8 cellular contexts compared by ENCODE assay signal in genomic region chr13:31200636-31200970, GRCh38. TPM values are rescaled to one million over a fixed set of nuclear protein-coding genes. Genes with fewer than 3 reads are reported as not detected.
A peak's percentile ranks its signal among the peaks of the same experiment; 100 is the strongest.
DNase-seq lines count a peak whose midpoint lies in the region; ATAC-seq and TF ChIP-seq lines count a peak whose summit lies in the region.

No MANE protein-coding gene starts in this region.

- intact Hi-C loops in vagina (cut with DNase I): no loop called here

- TF ChIP-seq CTCF in NB4 (IDR thresholded peaks at IDR 0.05; ENCODE audit: low read depth, low read length): no peak
- TF ChIP-seq CTCF in foreskin fibroblast (IDR thresholded peaks at IDR 0.05; ENCODE audit: low read depth, low read length): no peak
- TF ChIP-seq CTCF in osteoblast (IDR thresholded peaks at IDR 0.05; ENCODE audit: extremely low read depth, low read depth, low read length): no peak
- no peak for TF ChIP-seq CTCF in vagina (IDR thresholded peaks at IDR 0.05)

- H3K9me3 ChIP-seq in osteoblast (ENCODE audit: low read depth, low read length) (no peaks in the 10 kb centered on the region), vagina (no peaks in the 10 kb centered on the region)

- ATAC-seq in GM18505 (IDR thresholded peaks at IDR 0.05; ENCODE audit: unreplicated experiment) (peak; percentile 20), HG02588 (IDR thresholded peaks at IDR 0.05; ENCODE audit: unreplicated experiment) (peak; percentile 21)

- peaks cover 40% of the 10 kb centered on the region for H3K79me2 ChIP-seq in osteoblast (ENCODE audit: insufficient read depth, low read length)

- peaks cover 8% of the 10 kb centered on the region for H4K20me1 ChIP-seq in osteoblast (ENCODE audit: insufficient read depth, low read length)

- H3K36me3 ChIP-seq in osteoblast (ENCODE audit: insufficient read depth, low read length): no peaks in the 10 kb centered on the region
- no peaks in the 10 kb centered on the region for H3K36me3 ChIP-seq in vagina

- H2AFZ ChIP-seq in osteoblast (ENCODE audit: low read length): peak overlapping the region; percentile 68

- TF ChIP-seq POLR2A in GM18505 (IDR thresholded peaks at IDR 0.05; ENCODE audit: borderline replicate concordance, extremely low read depth, insufficient read depth, insufficient read length): no peak
- no peak for TF ChIP-seq POLR2A in NB4 (IDR thresholded peaks at IDR 0.05; ENCODE audit: extremely low read depth, insufficient read length)
- no peak for TF ChIP-seq POLR2A in vagina (IDR thresholded peaks at IDR 0.05)

- H3K4me3 ChIP-seq in NB4 (ENCODE audit: low read depth, low read length): peak overlapping the region; percentile 35
- peak overlapping the region; percentile 67 to 72 for H3K4me3 ChIP-seq in foreskin fibroblast (ENCODE audit: low read depth in 1 of 2, low read length in 2 of 2)
- peak overlapping the region; percentile 77 for H3K4me3 ChIP-seq in osteoblast (ENCODE audit: insufficient read depth, low read length)
- peak overlapping the region; percentile 71 to 92 for H3K4me3 ChIP-seq in vagina

- H3K27me3 ChIP-seq in osteoblast (ENCODE audit: insufficient read depth, low read length): no peaks in the 10 kb centered on the region
- no peaks in the 10 kb centered on the region for H3K27me3 ChIP-seq in vagina

- peaks cover 23% of the 10 kb centered on the region for H3K4me1 ChIP-seq in osteoblast (ENCODE audit: insufficient read depth, low read length)
- peaks cover 15% of the 10 kb centered on the region for H3K4me1 ChIP-seq in vagina

- H3K27ac ChIP-seq in osteoblast (ENCODE audit: low read depth, low read length) (peak overlapping the region; percentile 74), vagina (peak overlapping the region; percentile 98)

- peak overlapping the region; percentile 86 for H3K4me2 ChIP-seq in osteoblast (ENCODE audit: insufficient read depth, low read length)

- DNase-seq in NB4 (ENCODE audit: low read depth) (peak; percentile 69), activated T-cell treated with anti-CD3 and anti-CD28 coated beads for 48 hours (ENCODE audit: low read depth) (peak; percentile 39), foreskin fibroblast (no peak), osteoblast (ENCODE audit: insufficient read length, low spot score, missing footprints) (peak; percentile 92), vagina (ENCODE audit: extremely low spot score in 2 of 2) (no peak), cerebellum (ENCODE audit: low spot score) (no peak)

RNA-seq across cellular contexts. Expression of gene B3GLCT, which starts 0.8 kb away (rescaled TPM):
- 14.7 and 18.8 TPM in 2 replicates for total RNA-seq in osteoblast
- total RNA-seq in vagina: 8.1 TPM
- 21.7 TPM for total RNA-seq in cerebellum

RNA-seq across cellular contexts. Expression of gene HSPH1, which starts 38.9 kb away (rescaled TPM):
- 35.5 and 43.3 TPM in 2 replicates for total RNA-seq in osteoblast
- 75.4 TPM for total RNA-seq in vagina
- 74.1 TPM for total RNA-seq in cerebellum

Comparison
In these comparisons a context has a peak if more than half of its experiments do, and no peak if none do; other contexts are left out.
1. DNase-seq: peak in NB4 (single experiment), activated T-cell treated with anti-CD3 and anti-CD28 coated beads for 48 hours (single experiment) and osteoblast (single experiment); none in foreskin fibroblast (0 of 2), vagina (0 of 2) and cerebellum (single experiment).
2. Peak in every context shown above with its lines, with median percentiles within 50 percentile points of each other: H3K4me3 ChIP-seq.